Comparison of ENCODE assay signal across 10 cellular contexts in genomic region chr9:21711504-21711903, GRCh38.
DNase-seq lines count a peak whose midpoint lies in the region; ATAC-seq lines count a peak whose summit lies in the region.
"Had no signal": no experiment of that assay in that cellular context is flagged by ENCODE, and none has a peak within 500 bp of the region (broad histone marks: within the 10 kb centered on the region; RNA-seq: fewer than 3 reads in every experiment).

No MANE protein-coding gene starts in this region.

- peaks cover 10% of the 10 kb centered on the region for H3K4me1 Mint-ChIP-seq in T-helper 17 cell

- peaks cover 6% of the 10 kb centered on the region; the same call in 1 of the 2 replicates for H3K27me3 ChIP-seq in HAP-1 (ENCODE audit: low read depth)
- peaks cover 6% of the 10 kb centered on the region for H3K27me3 ChIP-seq in NT2/D1 (ENCODE audit: insufficient read depth, insufficient read length)

- H3K36me3 ChIP-seq in HAP-1 (replicated peaks): no peaks in the 10 kb centered on the region
- H3K36me3 ChIP-seq in NT2/D1 (ENCODE audit: insufficient read depth, insufficient read length, low read length): no peaks in the 10 kb centered on the region

- in situ Hi-C loops in HAP-1 (cut with MboI; ENCODE audit: low sequenced_read_pairs): loop anchor here (5.0 kb wide), 1 partner anchor 86 kb away; no protein-coding TSS in a partner anchor

- H3K9me3 ChIP-seq in HAP-1 (no peaks in the 10 kb centered on the region), NT2/D1 (ENCODE audit: insufficient read depth, low read length) (no peaks in the 10 kb centered on the region), T-helper 17 cell (ENCODE audit: control insufficient read depth, low read length, poor library complexity, severe bottlenecking) (no peaks in the 10 kb centered on the region)

- H3K4me3 Mint-ChIP-seq in T-helper 17 cell: no peak overlapping the region
- H3K4me3 Mint-ChIP-seq: activated CD4-positive, alpha-beta T cell treated with anti-CD3 and anti-CD28 coated beads, Interleukin-2, amount 10 ng/mL, durations not matched to agents 7 days and 5 days had no signal

- peaks cover 4% of the 10 kb centered on the region for H3K36me3 Mint-ChIP-seq in T-helper 17 cell (ENCODE audit: low read depth)

- no peak overlapping the region for H3K9ac ChIP-seq in NT2/D1 (ENCODE audit: insufficient read length, low read depth)

- DNase-seq in HAP-1 (ENCODE audit: low spot score in 2 of 2) (peak; percentile 62 to 74), NT2/D1 (ENCODE audit: low read depth, low spot score) (peak; percentile 42), left kidney (ENCODE audit: low read depth, low spot score) (peak; percentile 47), H4 (ENCODE audit: low spot score) (no peak), T-helper 17 cell (no peak), SW 1271 (lab: John Stamatoyannopoulos, UW) (no peak)
- DNase-seq: NCI-H226 had no signal

- no peak overlapping the region for H3K27ac Mint-ChIP-seq in T-helper 17 cell

- peaks cover 29% of the 10 kb centered on the region for H3K27me3 Mint-ChIP-seq in T-helper 17 cell

- peaks cover 9% of the 10 kb centered on the region for H3K4me1 ChIP-seq in HAP-1
- no peaks in the 10 kb centered on the region for H3K4me1 ChIP-seq in NT2/D1 (ENCODE audit: insufficient read depth, insufficient read length)

- ATAC-seq in GM18499 (IDR thresholded peaks at IDR 0.05; ENCODE audit: insufficient read depth, unreplicated experiment) (peak; percentile 80), T-helper 17 cell (no peak)

- H3K4me3 ChIP-seq in HAP-1: no peak overlapping the region
- H3K4me3 ChIP-seq in NT2/D1 (ENCODE audit: insufficient read length, low read depth): no peak overlapping the region
- H3K4me3 ChIP-seq: coronary artery had no signal

Comparison
In these comparisons a context has a peak if more than half of its experiments do, and no peak if none do; other contexts are left out.
1. DNase-seq: peak in HAP-1 (2 of 2), NT2/D1 (single experiment) and left kidney (single experiment); none in H4 (single experiment), T-helper 17 cell (0 of 3) and SW 1271 (0 of 2).